In genomic region chr2:27915874-27916273, GRCh38 we compare ENCODE assay signal across 1 cellular context.
TF ChIP-seq lines count a peak whose summit lies in the region.

No MANE protein-coding gene starts in this region.

TF ChIP-seq in HepG2, 621 proteins besides CTCF, POLR2A, EP300 and RAD21 (continued from another document):
- TF ChIP-seq ZNF205 (CRISPR knock-in tag; IDR thresholded peaks at IDR 0.05): peak; percentile 98
- 0 out of 2 replicates have a peak, but pooled peaks have one; percentile 10 for TF ChIP-seq HMGXB3 (CRISPR knock-in tag; IDR thresholded peaks at IDR 0.05; ENCODE audit: borderline replicate concordance)
